17 cellular contexts compared by ENCODE assay signal in the genomic region with DNA sequence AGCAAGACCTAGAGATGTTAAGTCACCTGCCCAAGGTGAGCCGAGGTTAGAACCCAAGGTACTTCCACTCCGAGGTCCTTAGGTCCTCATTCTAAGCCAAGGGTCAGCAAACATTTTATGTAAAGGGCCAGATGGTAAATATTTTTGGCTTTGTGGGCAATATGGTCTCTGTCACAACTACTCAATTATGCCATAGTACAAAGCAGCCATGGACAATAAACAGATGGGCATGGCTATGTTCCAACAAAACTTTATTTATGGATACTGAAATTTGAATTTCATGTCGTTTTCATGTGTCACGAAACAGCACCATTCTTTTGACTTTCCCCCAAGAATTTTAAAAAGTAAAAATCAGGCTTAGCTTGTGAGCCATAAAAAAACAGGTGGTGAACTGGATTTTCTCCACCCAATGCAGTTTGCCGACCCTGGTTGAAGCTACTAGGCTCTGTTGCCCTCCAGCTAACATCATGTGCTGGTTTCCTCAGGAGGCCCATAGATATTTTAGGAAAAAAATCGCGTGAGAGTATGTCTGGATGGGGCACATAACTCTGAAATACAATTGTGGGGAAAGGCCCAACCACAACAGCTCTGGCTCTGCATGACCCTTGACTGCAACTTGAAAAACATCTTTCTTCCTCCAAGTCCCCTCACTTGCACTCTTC. TPM values are rescaled to one million over a fixed set of nuclear protein-coding genes. Genes with fewer than 3 reads are reported as not detected.
DNase-seq lines count a peak whose midpoint lies in the region; ATAC-seq lines count a peak whose summit lies in the region.
"Had no signal": no experiment of that assay in that cellular context is flagged by ENCODE, and none has a peak within 500 bp of the region (broad histone marks: within the 10 kb centered on the region; RNA-seq: fewer than 3 reads in every experiment).

No MANE protein-coding gene starts in this region.

- peak overlapping the region; percentile 18 for H3K27ac Mint-ChIP-seq in activated T-cell treated with anti-CD3 and anti-CD28 coated beads, Interleukin-2, amount 50 U/mL, for 72 hours
- peak overlapping the region; percentile 83 for H3K27ac Mint-ChIP-seq in stimulated activated naive B cell treated with anti-CD40 and anti-IgM and Interleukin-4, amounts not matched to agents 10 μg/mL and 1 μg/mL and 100 μg/mL, for 72 hours

- H3K4me1 Mint-ChIP-seq in activated T-cell treated with anti-CD3 and anti-CD28 coated beads, Interleukin-2, amount 50 U/mL, for 72 hours (ENCODE audit: low read depth): peaks cover 78% of the 10 kb centered on the region
- peaks cover 11 to 24% of the 10 kb centered on the region in 2 donors for H3K4me1 Mint-ChIP-seq in stimulated activated naive B cell treated with anti-CD40 and anti-IgM and Interleukin-4, amounts not matched to agents 10 μg/mL and 1 μg/mL and 100 μg/mL, for 72 hours

- no peaks in the 10 kb centered on the region for H3K9me3 Mint-ChIP-seq in activated T-cell treated with anti-CD3 and anti-CD28 coated beads, Interleukin-2, amount 50 U/mL, for 72 hours
- H3K9me3 Mint-ChIP-seq in stimulated activated naive B cell treated with anti-CD40 and anti-IgM and Interleukin-4, amounts not matched to agents 10 μg/mL and 1 μg/mL and 100 μg/mL, for 72 hours: no peaks in the 10 kb centered on the region

- no peak overlapping the region for H3K4me3 Mint-ChIP-seq in activated T-cell treated with anti-CD3 and anti-CD28 coated beads, Interleukin-2, amount 50 U/mL, for 72 hours
- H3K4me3 Mint-ChIP-seq in stimulated activated naive B cell treated with anti-CD40 and anti-IgM and Interleukin-4, amounts not matched to agents 10 μg/mL and 1 μg/mL and 100 μg/mL, for 72 hours: no peak overlapping the region

- peaks cover 0 to 10% of the 10 kb centered on the region in 2 donors for H3K36me3 Mint-ChIP-seq in activated T-cell treated with anti-CD3 and anti-CD28 coated beads, Interleukin-2, amount 50 U/mL, for 72 hours (ENCODE audit: insufficient read depth in 2 of 2)
- peaks cover 22 to 24% of the 10 kb centered on the region in 2 donors for H3K36me3 Mint-ChIP-seq in stimulated activated naive B cell treated with anti-CD40 and anti-IgM and Interleukin-4, amounts not matched to agents 10 μg/mL and 1 μg/mL and 100 μg/mL, for 72 hours

- H3K27ac ChIP-seq in angular gyrus (ENCODE audit: low read depth, low read length): peak overlapping the region; percentile 25
- H3K27ac ChIP-seq: lower lobe of right lung, thyroid gland had no signal

- no peak for DNase-seq in activated T-cell treated with anti-CD3 and anti-CD28 coated beads, Interleukin-2, amount 50 U/mL, for 72 hours
- DNase-seq in activated T-cell treated with anti-CD3 and anti-CD28 coated beads for 4 hours (no peak), RPMI7951 (ENCODE audit: low read depth) (peak; percentile 91), globus pallidus (ENCODE audit: low spot score) (no peak), NCI-H345 (lab: John Stamatoyannopoulos, UW) (no peak), cerebellar cortex (ENCODE audit: low spot score) (no peak)
- DNase-seq in stimulated activated naive B cell treated with anti-CD40 and anti-IgM and Interleukin-4, amounts not matched to agents 10 μg/mL and 1 μg/mL and 100 μg/mL, for 72 hours: no peak
- DNase-seq: ACHN; activated CD4-positive, alpha-beta T cell treated with anti-CD3 and anti-CD28 coated beads for 48 hours; GOT3; lower lobe of right lung; NCI-H1930; retina; RPMI8226; T-helper 9 cell; thyroid gland had no signal

- peak in 1 of 2 donors; percentile 33 for ATAC-seq in activated T-cell treated with anti-CD3 and anti-CD28 coated beads, Interleukin-2, amount 50 U/mL, for 72 hours (replicated peaks in 1 of 2)
- ATAC-seq in stimulated activated naive B cell treated with anti-CD40 and anti-IgM and Interleukin-4, amounts not matched to agents 10 μg/mL and 1 μg/mL and 100 μg/mL, for 72 hours (replicated peaks): peak; percentile 78
- ATAC-seq: lower lobe of right lung had no signal

- H3K27me3 Mint-ChIP-seq in activated T-cell treated with anti-CD3 and anti-CD28 coated beads, Interleukin-2, amount 50 U/mL, for 72 hours (ENCODE audit: low read depth): no peaks in the 10 kb centered on the region
- no peaks in the 10 kb centered on the region for H3K27me3 Mint-ChIP-seq in stimulated activated naive B cell treated with anti-CD40 and anti-IgM and Interleukin-4, amounts not matched to agents 10 μg/mL and 1 μg/mL and 100 μg/mL, for 72 hours

RNA-seq across cellular contexts. Expression of gene ARHGEF3, which starts 28.7 kb away (rescaled TPM):
- total RNA-seq in activated T-cell treated with anti-CD3 and anti-CD28 coated beads, Interleukin-2, amount 50 U/mL, for 72 hours: 10 to 100 TPM; 21.1 to 43.6 TPM
- total RNA-seq in RPMI7951 (2014; rRNA removed; shearing (Covaris generic)): 9.8 and 14.5 TPM in 2 replicates
